16 cellular contexts compared by ENCODE assay signal in the genomic region with DNA sequence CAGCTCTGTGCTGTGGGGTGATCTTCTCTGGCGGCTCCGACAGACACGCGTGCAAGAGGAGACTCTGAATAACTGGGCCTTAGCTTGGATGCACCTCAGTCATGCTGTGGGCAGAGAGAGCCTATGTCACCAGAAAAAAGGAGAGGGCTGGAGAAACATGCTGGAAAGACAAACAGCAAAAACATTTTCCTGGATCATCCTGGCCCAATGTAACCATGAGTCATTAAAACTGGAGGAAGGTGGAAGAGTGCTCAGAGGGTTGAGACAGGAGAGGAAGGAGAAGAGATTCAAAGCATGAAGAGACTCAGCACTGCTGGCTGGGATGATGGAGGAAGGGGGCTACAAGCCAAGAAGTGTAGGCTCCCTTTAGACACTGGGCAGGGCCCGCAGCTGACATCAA.
"Had no signal": no experiment of that assay in that cellular context is flagged by ENCODE, and none has a peak within 500 bp of the region (broad histone marks: within the 10 kb centered on the region; RNA-seq: fewer than 3 reads in every experiment).

No MANE protein-coding gene starts in this region.

- H3K4me3 ChIP-seq: lower lobe of right lung, right atrium auricular region, tibial artery, vagina had no signal

- H3K9me3 Mint-ChIP-seq: activated naive CD4-positive, alpha-beta T cell treated with anti-CD3 and anti-CD28 coated beads, Interleukin-2, amount 50 U/mL, for 72 hours; activated T-cell treated with anti-CD3 and anti-CD28 coated beads, Interleukin-2, amount 50 U/mL, for 4 hours; naive thymus-derived CD4-positive, alpha-beta T cell had no signal

- H3K27me3 Mint-ChIP-seq: stimulated activated memory B cell treated with anti-CD40 and anti-IgM and Interleukin-4, amounts not matched to agents 10 μg/mL and 1 μg/mL and 100 μg/mL, for 72 hours had no signal

- H3K27me3 ChIP-seq: neutrophil, right atrium auricular region, tibial artery, vagina had no signal

- H3K4me1 ChIP-seq: lower lobe of right lung, right atrium auricular region had no signal

- H3K9me3 ChIP-seq: lower lobe of right lung, neutrophil, right atrium auricular region, tibial artery, vagina had no signal

- DNase-seq: activated CD4-positive, alpha-beta T cell treated with anti-CD3 and anti-CD28 coated beads, Interleukin-2, amount 50 U/mL, for 1 hour; activated effector memory CD4-positive, alpha-beta T cell treated with anti-CD3 and anti-CD28 coated beads, Interleukin-2, amount 50 U/mL, for 16 hours; activated T-cell treated with anti-CD3 and anti-CD28 coated beads, Interleukin-2, amount 50 U/mL, for 4 hours; amygdala; hippocampal formation; lower lobe of right lung; midbrain; naive thymus-derived CD4-positive, alpha-beta T cell; small intestine; T-helper 2 cell; tibial artery had no signal

- H3K4me1 Mint-ChIP-seq: naive thymus-derived CD4-positive, alpha-beta T cell; stimulated activated memory B cell treated with anti-CD40 and anti-IgM and Interleukin-4, amounts not matched to agents 10 μg/mL and 1 μg/mL and 100 μg/mL, for 72 hours had no signal

- H3K4me3 Mint-ChIP-seq: activated T-cell treated with anti-CD3 and anti-CD28 coated beads, Interleukin-2, amount 50 U/mL, for 4 hours; naive thymus-derived CD4-positive, alpha-beta T cell; stimulated activated memory B cell treated with anti-CD40 and anti-IgM and Interleukin-4, amounts not matched to agents 10 μg/mL and 1 μg/mL and 100 μg/mL, for 72 hours had no signal

- H3K36me3 ChIP-seq: lower lobe of right lung, right atrium auricular region, tibial artery, vagina had no signal

- ATAC-seq: activated naive CD4-positive, alpha-beta T cell treated with anti-CD3 and anti-CD28 coated beads, Interleukin-2, amount 50 U/mL, for 72 hours; activated T-cell treated with anti-CD3 and anti-CD28 coated beads, Interleukin-2, amount 50 U/mL, for 4 hours; naive thymus-derived CD4-positive, alpha-beta T cell; stimulated activated memory B cell treated with anti-CD40 and anti-IgM and Interleukin-4, amounts not matched to agents 10 μg/mL and 1 μg/mL and 100 μg/mL, for 72 hours had no signal

- FAIRE-seq: small intestine had no signal

- H3K27ac ChIP-seq: lower lobe of right lung, neutrophil, right atrium auricular region, tibial artery, vagina had no signal

- H3K27ac Mint-ChIP-seq: activated naive CD4-positive, alpha-beta T cell treated with anti-CD3 and anti-CD28 coated beads, Interleukin-2, amount 50 U/mL, for 72 hours; stimulated activated memory B cell treated with anti-CD40 and anti-IgM and Interleukin-4, amounts not matched to agents 10 μg/mL and 1 μg/mL and 100 μg/mL, for 72 hours had no signal

- H3K36me3 Mint-ChIP-seq: activated naive CD4-positive, alpha-beta T cell treated with anti-CD3 and anti-CD28 coated beads, Interleukin-2, amount 50 U/mL, for 72 hours; naive thymus-derived CD4-positive, alpha-beta T cell; stimulated activated memory B cell treated with anti-CD40 and anti-IgM and Interleukin-4, amounts not matched to agents 10 μg/mL and 1 μg/mL and 100 μg/mL, for 72 hours had no signal
